Comparison of ENCODE assay signal across 10 cellular contexts in the genomic region with DNA sequence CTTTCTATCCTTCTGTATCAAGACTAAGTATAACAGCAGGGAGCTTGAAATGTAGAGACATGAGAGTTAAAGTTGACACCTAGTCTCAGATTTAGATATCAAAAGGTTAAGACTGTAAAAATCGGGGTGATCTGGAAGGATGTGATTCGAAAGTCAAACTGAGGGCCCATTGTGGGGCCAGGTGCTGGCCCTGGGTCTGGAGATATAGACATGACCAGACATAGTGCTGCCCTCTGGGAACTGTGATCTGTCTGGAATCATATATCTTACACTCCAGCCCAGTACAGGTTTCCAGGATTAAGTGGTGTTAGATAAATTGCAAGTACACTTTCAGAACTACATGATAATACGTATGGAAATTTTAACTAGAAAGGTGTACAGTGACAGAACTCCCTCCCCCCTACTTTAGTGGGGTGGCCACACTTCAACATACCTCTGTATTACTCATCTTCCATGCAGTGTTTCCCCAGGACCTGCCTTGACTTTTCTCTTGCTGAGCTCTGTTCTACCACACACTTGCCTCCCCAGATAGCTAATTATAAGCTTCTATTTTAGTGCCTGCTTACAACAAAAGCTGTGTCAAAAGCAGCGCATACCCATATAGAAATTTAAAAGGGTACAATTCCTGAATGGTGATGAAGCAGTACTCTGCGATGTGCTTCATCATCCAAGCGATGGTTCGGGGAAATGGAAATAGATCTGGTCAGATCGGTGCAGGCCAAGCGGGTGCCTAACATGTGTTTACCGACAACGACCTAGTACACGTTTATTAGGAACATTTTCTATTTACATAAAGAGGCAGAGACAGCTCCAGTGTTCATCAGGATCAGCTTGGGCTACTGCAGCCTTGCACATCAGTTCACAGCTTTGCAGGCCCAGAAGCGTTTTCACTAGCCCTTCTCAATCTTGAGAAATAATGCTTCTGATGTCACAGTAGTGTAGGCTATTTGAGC.
DNase-seq lines count a peak whose midpoint lies in the region; ATAC-seq and TF ChIP-seq lines count a peak whose summit lies in the region.
"Had no signal": no experiment of that assay in that cellular context is flagged by ENCODE, and none has a peak within 500 bp of the region (broad histone marks: within the 10 kb centered on the region; RNA-seq: fewer than 3 reads in every experiment).

No MANE protein-coding gene starts in this region.

- WGBS in prostate gland, result 68% methylated on average over 13 of the region's 13 CpGs

- H3K4me1 Mint-ChIP-seq in T-helper 17 cell, result peaks cover 9% of the 10 kb centered on the region
- H3K4me1 Mint-ChIP-seq in immature natural killer cell, result no peaks in the 10 kb centered on the region

- H3K27ac Mint-ChIP-seq in T-helper 17 cell, result peak overlapping the region; percentile 34
- peak overlapping the region in 3 of 6 donors; percentile 13 to 68 (median 37) for H3K27ac Mint-ChIP-seq in immature natural killer cell

- DNase-seq in NCI-H2107 treated with DMSO at 0.1 percent for 48 hours (lab: John Stamatoyannopoulos, UW; ENCODE audit: unreplicated experiment) (peak; percentile 42), NCI-H2107 (lab: John Stamatoyannopoulos, UW) (no peak), T-helper 17 cell (no peak), prostate gland (ENCODE audit: low spot score) (peak; percentile 56), AG08396 (ENCODE audit: low spot score) (no peak), foreskin fibroblast (no peak), immature natural killer cell (no peak)
- DNase-seq: ACHN, adrenal gland had no signal

- H3K27me3 ChIP-seq in prostate gland (replicated peaks; ENCODE audit: insufficient read depth), result no peaks in the 10 kb centered on the region
- H3K27me3 ChIP-seq: adrenal gland had no signal

- no peaks in the 10 kb centered on the region for H3K36me3 ChIP-seq in prostate gland
- H3K36me3 ChIP-seq: adrenal gland had no signal

- no peaks in the 10 kb centered on the region for H3K9me3 Mint-ChIP-seq in immature natural killer cell

- TF ChIP-seq CTCF in prostate gland (IDR thresholded peaks at IDR 0.05) (no peak), foreskin fibroblast (IDR thresholded peaks at IDR 0.05; ENCODE audit: low read depth, low read length) (no peak)

- H3K9me3 ChIP-seq in T-helper 17 cell (ENCODE audit: control insufficient read depth, low read length, poor library complexity, severe bottlenecking), result no peaks in the 10 kb centered on the region
- H3K9me3 ChIP-seq in prostate gland, result no peaks in the 10 kb centered on the region
- H3K9me3 ChIP-seq: adrenal gland had no signal

- H3K4me1 ChIP-seq in prostate gland (replicated peaks), result peaks cover 18% of the 10 kb centered on the region
- H3K4me1 ChIP-seq: adrenal gland had no signal

- no peaks in the 10 kb centered on the region for H3K27me3 Mint-ChIP-seq in T-helper 17 cell
- peaks cover 0 to 1% (median 0%) of the 10 kb centered on the region in 3 donors for H3K27me3 Mint-ChIP-seq in immature natural killer cell (ENCODE audit: low read depth in 3 of 3)

- H3K36me3 Mint-ChIP-seq in T-helper 17 cell (ENCODE audit: low read depth) (no peaks in the 10 kb centered on the region), immature natural killer cell (no peaks in the 10 kb centered on the region)

- H3K4me3 Mint-ChIP-seq in T-helper 17 cell (no peak overlapping the region), immature natural killer cell (no peak overlapping the region)

- H3K27ac ChIP-seq in prostate gland, result peak overlapping the region; percentile 68 to 77
- H3K27ac ChIP-seq: adrenal gland had no signal

- intact Hi-C loops in prostate gland (cut with DNase I), result no loop called here

- TF ChIP-seq POLR2A in prostate gland (IDR thresholded peaks at IDR 0.05), result no peak

- ATAC-seq in HG02610 (IDR thresholded peaks at IDR 0.05; ENCODE audit: unreplicated experiment), result peak; percentile 65
- ATAC-seq in T-helper 17 cell, result no peak

- H3K4me3 ChIP-seq in prostate gland (no peak overlapping the region), foreskin fibroblast (ENCODE audit: low read depth in 1 of 2, low read length in 2 of 2) (no peak overlapping the region)
- H3K4me3 ChIP-seq: adrenal gland had no signal

Comparison
In these comparisons a context has a peak if more than half of its experiments do, and no peak if none do; other contexts are left out.
1. DNase-seq: peak in NCI-H2107 treated with DMSO at 0.1 percent for 48 hours (single experiment) and prostate gland (single experiment); none in NCI-H2107 (single experiment), T-helper 17 cell (0 of 3), AG08396 (single experiment), foreskin fibroblast (0 of 2) and immature natural killer cell (0 of 3).